8 cellular contexts compared by ENCODE assay signal in the genomic region with DNA sequence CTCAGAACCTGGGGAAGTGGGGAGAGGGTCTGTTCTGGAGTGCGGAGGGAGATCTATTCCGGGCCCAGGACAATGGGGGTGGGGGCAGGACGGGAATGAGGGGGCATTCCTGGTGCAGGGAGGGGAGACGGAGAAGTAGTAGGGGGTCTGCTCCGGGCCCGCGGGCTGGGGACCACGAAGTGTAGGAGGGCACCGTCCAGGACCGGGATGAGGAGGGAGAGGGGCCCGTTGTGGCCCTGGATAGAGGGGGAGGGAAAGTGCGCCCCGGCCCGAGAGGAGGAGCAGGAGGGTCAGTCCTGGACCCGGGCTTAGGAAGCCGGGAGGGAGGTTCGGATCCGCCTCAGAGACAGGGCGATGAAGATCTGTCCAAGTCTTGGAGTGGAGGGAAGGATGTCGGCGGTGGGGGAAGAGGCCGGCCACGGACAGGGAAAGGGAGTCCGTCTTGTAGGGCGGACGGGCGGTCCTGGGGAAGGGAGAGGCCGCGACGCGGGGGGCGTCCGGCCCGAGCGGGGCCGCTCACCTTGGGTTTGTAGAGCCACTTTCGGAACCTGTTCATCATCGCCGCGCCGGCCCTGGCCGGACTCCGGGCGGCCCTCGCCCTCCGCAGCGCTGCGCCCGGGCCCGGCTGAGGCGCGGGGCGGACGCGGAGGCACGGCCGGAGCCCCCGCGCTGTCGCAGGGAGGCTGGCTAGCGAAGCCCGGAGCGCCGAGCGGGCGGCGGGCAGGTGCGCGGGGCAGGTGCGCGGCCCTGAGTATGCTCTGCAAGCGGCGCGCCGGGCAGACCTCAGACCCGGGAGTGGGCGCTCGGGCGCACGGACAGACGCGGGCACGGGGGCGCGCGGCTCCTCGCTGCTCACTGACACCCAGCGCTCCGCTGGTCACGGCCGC. TPM values are rescaled to one million over a fixed set of nuclear protein-coding genes. Genes with fewer than 3 reads are reported as not detected.
DNase-seq lines count a peak whose midpoint lies in the region; ATAC-seq and TF ChIP-seq lines count a peak whose summit lies in the region.

ZFYVE28 (minus strand) TSS at position 881 of the 887 bp plus-strand sequence; CDS start at position 559, 322 bp downstream.

- H3K4me1 ChIP-seq in foreskin keratinocyte (peaks cover 5% of the 10 kb centered on the region), psoas muscle (peaks cover 32% of the 10 kb centered on the region)

- no peaks in the 10 kb centered on the region for H3K36me3 ChIP-seq in psoas muscle (ENCODE audit: insufficient read depth in 1 of 2, low read depth in 1 of 2)

- ATAC-seq in HG03139 (IDR thresholded peaks at IDR 0.05; ENCODE audit: unreplicated experiment), result peak; percentile 22
- ATAC-seq in WTC11, result peak; percentile 10; the same call in 1 of the 2 replicates
- peak; percentile 35 for ATAC-seq in foreskin keratinocyte
- no peak for ATAC-seq in psoas muscle

- POLR2A ChIA-PET in WTC11 (lab: Charles Lee), result no interaction called here

- TF ChIP-seq CTCF in GM12875 (IDR thresholded peaks at IDR 0.05; ENCODE audit: borderline replicate concordance, insufficient read depth, low read depth, low read length) (no peak), WTC11 (IDR thresholded peaks at IDR 0.05) (no peak), foreskin keratinocyte (conservative IDR thresholded peaks at IDR 0.05) (no peak), psoas muscle (IDR thresholded peaks at IDR 0.05) (no peak)

- H3K4me3 Mint-ChIP-seq in WTC11, result peak within 1 kb of the TSS; percentile 86

- intact Hi-C loops in psoas muscle (cut with DNase I), result loop anchor here in 1 of 2 donors (5.0 kb wide), 1 partner anchor 176 kb away; the partner anchor contains the start of genes HAUS3 and POLN

- H3K9me3 Mint-ChIP-seq in WTC11, result no peaks in the 10 kb centered on the region

- H3K27me3 Mint-ChIP-seq in WTC11 (ENCODE audit: low read depth), result peaks cover 83% of the 10 kb centered on the region

- CTCF ChIA-PET in WTC11 (lab: Charles Lee), result interaction anchor here (0.9 to 1.7 kb wide), 15 partner anchors 11 to 198 kb away, joined by 3 to 24 read pairs (median 5); partner anchors contain the start of genes HAUS3, POLN and RNF4

- H3K27me3 ChIP-seq in foreskin keratinocyte, result peaks cover 64% of the 10 kb centered on the region
- H3K27me3 ChIP-seq in psoas muscle (ENCODE audit: insufficient read depth in 3 of 3, low read length in 2 of 3), result no peaks in the 10 kb centered on the region

- no peaks in the 10 kb centered on the region for H3K9me3 ChIP-seq in psoas muscle

- H3K27ac ChIP-seq in foreskin keratinocyte (no peak within 1 kb of the TSS), psoas muscle (peak within 1 kb of the TSS; percentile 71)

- H3K27ac Mint-ChIP-seq in WTC11, result no peak within 1 kb of the TSS

- peak within 1 kb of the TSS; percentile 54 for H3K4me3 ChIP-seq in GM12875 (ENCODE audit: low read depth, low read length)
- H3K4me3 ChIP-seq in psoas muscle, result peak within 1 kb of the TSS; percentile 75

- no peaks in the 10 kb centered on the region for H3K36me3 Mint-ChIP-seq in WTC11

- DNase-seq in WTC11 (ENCODE audit: low spot score), result no peak
- DNase-seq in foreskin keratinocyte, result no peak
- no peak for DNase-seq in psoas muscle
- no peak for DNase-seq in midbrain (lab: John Stamatoyannopoulos, UW)
- DNase-seq in NCI-H1930 (lab: John Stamatoyannopoulos, UW), result no peak
- no peak for DNase-seq in NCI-H1694 (lab: John Stamatoyannopoulos, UW)

- H3K4me1 Mint-ChIP-seq in WTC11, result peaks cover 50% of the 10 kb centered on the region

- 1 to 2% (median 1%) methylated on average over 44 to 91 of the region's 91 CpGs for WGBS in psoas muscle, 3 donors

TF ChIP-seq in WTC11, 78 proteins besides CTCF, POLR2A, EP300 and RAD21 (continues in another document):
- TF ChIP-seq, protein P1, sequence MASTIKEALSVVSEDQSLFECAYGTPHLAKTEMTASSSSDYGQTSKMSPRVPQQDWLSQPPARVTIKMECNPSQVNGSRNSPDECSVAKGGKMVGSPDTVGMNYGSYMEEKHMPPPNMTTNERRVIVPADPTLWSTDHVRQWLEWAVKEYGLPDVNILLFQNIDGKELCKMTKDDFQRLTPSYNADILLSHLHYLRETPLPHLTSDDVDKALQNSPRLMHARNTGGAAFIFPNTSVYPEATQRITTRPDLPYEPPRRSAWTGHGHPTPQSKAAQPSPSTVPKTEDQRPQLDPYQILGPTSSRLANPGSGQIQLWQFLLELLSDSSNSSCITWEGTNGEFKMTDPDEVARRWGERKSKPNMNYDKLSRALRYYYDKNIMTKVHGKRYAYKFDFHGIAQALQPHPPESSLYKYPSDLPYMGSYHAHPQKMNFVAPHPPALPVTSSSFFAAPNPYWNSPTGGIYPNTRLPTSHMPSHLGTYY (CRISPR knock-in tag; IDR thresholded peaks at IDR 0.05), result no peak
- TF ChIP-seq JAZF1 (CRISPR knock-in tag; IDR thresholded peaks at IDR 0.05), result no peak
- TF ChIP-seq TEAD1 (CRISPR knock-in tag; IDR thresholded peaks at IDR 0.05), result no peak
- TF ChIP-seq FOXP1 (CRISPR knock-in tag; IDR thresholded peaks at IDR 0.05; ENCODE audit: borderline replicate concordance), result 0 out of 2 replicates have a peak, but pooled peaks have one; percentile 9
- no peak for TF ChIP-seq RELA (CRISPR knock-in tag; IDR thresholded peaks at IDR 0.05; ENCODE audit: borderline replicate concordance)
- TF ChIP-seq NR2C2 (CRISPR knock-in tag; IDR thresholded peaks at IDR 0.05), result no peak
- no peak for TF ChIP-seq SMAD4 (CRISPR knock-in tag; IDR thresholded peaks at IDR 0.05)
- 0 out of 2 replicates have a peak, but pooled peaks have one; percentile 15 for TF ChIP-seq MYBL2 (CRISPR knock-in tag; IDR thresholded peaks at IDR 0.05)
- TF ChIP-seq CREB1 (CRISPR knock-in tag; IDR thresholded peaks at IDR 0.05), result no peak
- TF ChIP-seq, protein P2, sequence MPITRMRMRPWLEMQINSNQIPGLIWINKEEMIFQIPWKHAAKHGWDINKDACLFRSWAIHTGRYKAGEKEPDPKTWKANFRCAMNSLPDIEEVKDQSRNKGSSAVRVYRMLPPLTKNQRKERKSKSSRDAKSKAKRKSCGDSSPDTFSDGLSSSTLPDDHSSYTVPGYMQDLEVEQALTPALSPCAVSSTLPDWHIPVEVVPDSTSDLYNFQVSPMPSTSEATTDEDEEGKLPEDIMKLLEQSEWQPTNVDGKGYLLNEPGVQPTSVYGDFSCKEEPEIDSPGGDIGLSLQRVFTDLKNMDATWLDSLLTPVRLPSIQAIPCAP (CRISPR knock-in tag; IDR thresholded peaks at IDR 0.05), result no peak
- no peak for TF ChIP-seq AR (CRISPR knock-in tag; IDR thresholded peaks at IDR 0.05)
- no peak for TF ChIP-seq ZNF281 (CRISPR knock-in tag; IDR thresholded peaks at IDR 0.05)
- no peak for TF ChIP-seq ZNF219 (CRISPR knock-in tag; IDR thresholded peaks at IDR 0.05; ENCODE audit: borderline replicate concordance)
- no peak for TF ChIP-seq FOXK1 (CRISPR knock-in tag; IDR thresholded peaks at IDR 0.05)
- TF ChIP-seq ZNF138 (CRISPR knock-in tag; conservative IDR thresholded peaks at IDR 0.05), result no peak
- no peak for TF ChIP-seq IRF2 (CRISPR knock-in tag; IDR thresholded peaks at IDR 0.05; ENCODE audit: borderline replicate concordance, low read depth)
- no peak for TF ChIP-seq MXD4 (CRISPR knock-in tag; IDR thresholded peaks at IDR 0.05; ENCODE audit: borderline replicate concordance)
- no peak for TF ChIP-seq ELF4 (CRISPR knock-in tag; IDR thresholded peaks at IDR 0.05; ENCODE audit: low read depth)
- no peak for TF ChIP-seq ZNF317 (CRISPR knock-in tag; IDR thresholded peaks at IDR 0.05; ENCODE audit: borderline replicate concordance, low read depth)

RNA-seq across cellular contexts. Expression of gene ZFYVE28, which starts in this region (rescaled TPM):
- total RNA-seq in WTC11 (2021), result 4.5 to 7.8 TPM (median 6.0 TPM) in 3 replicates
- total RNA-seq in foreskin keratinocyte, result 0.51 and 0.95 TPM in 2 replicates
- polyA plus RNA-seq in foreskin keratinocyte, result 0.73 and 1.0 TPM in 2 replicates
- total RNA-seq in psoas muscle, result 1 to 10 TPM; 3.4 to 7.7 (median 5.0) TPM
- 1 to 10 TPM; 1.7 to 2.9 (median 2.1) TPM for polyA plus RNA-seq in psoas muscle

Comparison
In these comparisons a context has a peak if more than half of its experiments do, and no peak if none do; other contexts are left out.
1. ATAC-seq: peak in HG03139 (single experiment), WTC11 (single experiment) and foreskin keratinocyte (single experiment); none in psoas muscle (0 of 4).